In genomic region chr15:85789496-85789875, GRCh38 we compare ENCODE assay signal across 20 cellular contexts.
"Had no signal": no experiment of that assay in that cellular context is flagged by ENCODE, and none has a peak within 500 bp of the region (broad histone marks: within the 10 kb centered on the region; RNA-seq: fewer than 3 reads in every experiment).

No MANE protein-coding gene starts in this region.

- H3K9me3 ChIP-seq: colonic mucosa, esophagus squamous epithelium, lower lobe of right lung, suprapubic skin, upper lobe of left lung had no signal

- H3K27me3 ChIP-seq: colonic mucosa, esophagus squamous epithelium, suprapubic skin, upper lobe of left lung had no signal

- DNase-seq: activated B cell treated with CpG ODN at 0.5 μM for 24 hours; activated CD4-positive, alpha-beta T cell treated with anti-CD3 and anti-CD28 coated beads for 48 hours; activated CD8-positive, alpha-beta memory T cell treated with anti-CD3 and anti-CD28 coated beads, Interleukin-2, amount 50 U/mL, for 4 hours; activated CD8-positive, alpha-beta T cell treated with anti-CD3 and anti-CD28 coated beads, Interleukin-2, amount 10 ng/mL, durations not matched to agents 7 days and 5 days; activated gamma-delta T cell; activated T-cell treated with anti-CD3 and anti-CD28 coated beads, Interleukin-2, amount 50 U/mL, for 48 hours; caudate nucleus; esophagus squamous epithelium; immature natural killer cell; left cardiac atrium; nucleus accumbens; right cardiac atrium; stimulated activated CD4-positive, alpha-beta T cell treated with anti-CD3 and anti-CD28 coated beads, Interleukin-4, amount 100 ng/mL, for 24 hours; stimulated activated naive CD8-positive, alpha-beta T cell treated with anti-CD3 and anti-CD28 coated beads, Interleukin-15, Interleukin-2, amounts not matched to agents 100 U/mL and 50 U/mL, for 24 hours; T-helper 2 cell had no signal

- H3K4me3 ChIP-seq: colonic mucosa, esophagus squamous epithelium, lower lobe of right lung, suprapubic skin, upper lobe of left lung had no signal

- H3K36me3 ChIP-seq: colonic mucosa, esophagus squamous epithelium, lower lobe of right lung, suprapubic skin, upper lobe of left lung had no signal

- ATAC-seq: activated CD8-positive, alpha-beta T cell treated with anti-CD3 and anti-CD28 coated beads, Interleukin-2, amount 10 ng/mL, durations not matched to agents 7 days and 5 days; activated naive CD4-positive, alpha-beta T cell treated with anti-CD3 and anti-CD28 coated beads, Interleukin-2, amount 50 U/mL, for 72 hours; left cardiac atrium; right cardiac atrium; stimulated activated naive CD8-positive, alpha-beta T cell treated with anti-CD3 and anti-CD28 coated beads, Interleukin-15, Interleukin-2, amounts not matched to agents 100 U/mL and 50 U/mL, for 24 hours had no signal

- H3K27ac ChIP-seq: colonic mucosa, lower lobe of right lung, suprapubic skin, upper lobe of left lung had no signal
